1 cellular context compared by ENCODE assay signal in the genomic region with DNA sequence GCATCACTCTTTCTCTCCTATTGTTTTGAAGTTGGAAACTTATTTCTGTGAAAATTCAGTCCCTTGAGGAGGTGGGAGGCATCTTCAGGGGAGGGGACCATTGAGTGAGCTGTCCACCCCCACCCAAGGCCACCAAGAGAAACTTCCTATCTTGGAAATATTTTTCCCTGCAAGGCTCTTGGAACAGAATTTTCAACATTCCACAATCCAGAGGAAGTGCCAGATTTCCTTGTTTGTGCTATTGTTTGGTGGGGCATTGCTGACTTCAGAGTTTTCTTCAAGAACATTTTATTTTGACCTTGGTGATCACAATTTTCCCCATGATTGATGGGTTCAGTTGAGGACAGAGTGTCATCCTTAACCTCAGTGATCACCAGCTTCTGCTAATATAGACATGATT.
TF ChIP-seq lines count a peak whose summit lies in the region.

No MANE protein-coding gene starts in this region.

TF ChIP-seq in HepG2, 621 proteins besides CTCF, POLR2A, EP300 and RAD21:
- TF ChIP-seq SPEN (CRISPR knock-in tag; IDR thresholded peaks at IDR 0.05; ENCODE audit: low read depth) (no peak), CEBPG (CRISPR knock-in tag; IDR thresholded peaks at IDR 0.05) (no peak), ZNF101 (CRISPR knock-in tag; IDR thresholded peaks at IDR 0.05; ENCODE audit: borderline replicate concordance, low read depth) (no peak), SMARCC2 (IDR thresholded peaks at IDR 0.05) (no peak), FOXJ3 (CRISPR knock-in tag; IDR thresholded peaks at IDR 0.05; ENCODE audit: borderline replicate concordance) (no peak), MAFF (IDR thresholded peaks at IDR 0.05; ENCODE audit: low read depth, low read length) (no peak), HDAC1 (CRISPR knock-in tag; IDR thresholded peaks at IDR 0.05) (no peak)
